8 cellular contexts compared by ENCODE assay signal in the genomic region with DNA sequence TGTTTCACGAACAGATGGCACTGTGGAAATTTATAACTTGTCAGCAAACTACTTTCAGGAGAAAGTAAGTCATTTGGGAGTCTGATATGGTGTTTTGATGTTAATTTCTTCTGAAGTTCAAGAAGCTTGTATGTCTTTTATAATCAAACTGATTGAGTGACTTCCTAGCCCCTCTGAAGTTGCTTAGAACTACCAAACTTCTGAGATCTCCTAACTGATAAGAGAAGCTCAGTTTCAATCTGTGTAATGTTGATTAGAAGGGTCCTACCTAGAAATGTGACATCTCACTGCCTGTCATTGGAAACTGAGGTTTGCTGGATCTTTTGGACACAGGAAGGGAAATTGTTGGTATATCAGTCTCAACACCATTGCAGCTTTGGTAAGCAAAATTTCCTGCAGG. TPM values are rescaled to one million over a fixed set of nuclear protein-coding genes. Genes with fewer than 3 reads are reported as not detected.
DNase-seq lines count a peak whose midpoint lies in the region; ATAC-seq and TF ChIP-seq lines count a peak whose summit lies in the region.

No MANE protein-coding gene starts in this region.

- peak overlapping the region; percentile 87 for H3K9ac ChIP-seq in OCI-LY1 (ENCODE audit: low read length)

- BruUV-seq in Caco-2 (replicated peaks; lab: Mats Ljungman, UMichigan) = no TSS peak

- H3F3A ChIP-seq in OCI-LY1 (ENCODE audit: insufficient read depth, low read length) = no peaks in the 10 kb centered on the region

- peaks cover 14% of the 10 kb centered on the region; the same call in 1 of the 2 replicates for H3K4me1 ChIP-seq in Caco-2
- H3K4me1 ChIP-seq in OCI-LY1 (ENCODE audit: insufficient read depth, low read length, severe bottlenecking) = peaks cover 27% of the 10 kb centered on the region
- H3K4me1 ChIP-seq in neuron (ENCODE audit: insufficient read depth, low read length) = peaks cover 27% of the 10 kb centered on the region
- peaks cover 9 to 33% of the 10 kb centered on the region in 2 donors for H3K4me1 ChIP-seq in adrenal gland (replicated peaks in 1 of 2)

- H3K4me3 ChIP-seq in Caco-2 (ENCODE audit: low read depth, low read length) (peak overlapping the region; percentile 54), OCI-LY1 (ENCODE audit: low read depth, low read length, poor library complexity, severe bottlenecking) (peak overlapping the region; percentile 95), neuron (ENCODE audit: low read length) (peak overlapping the region; percentile 97), adrenal gland (peak overlapping the region in 1 of 4 donors; percentile 99)

- H4K20me1 ChIP-seq in OCI-LY1 (ENCODE audit: insufficient read depth, low read length) = no peaks in the 10 kb centered on the region

- no peak overlapping the region for H3K27ac Mint-ChIP-seq in Caco-2 (ENCODE audit: unreplicated experiment)
- peak overlapping the region in 1 of 2 donors; percentile 95 for H3K27ac Mint-ChIP-seq in effector memory CD8-positive, alpha-beta T cell

- CTCF ChIA-PET in Caco-2 (lab: Charles Lee) = interaction anchor here (0.6 to 1.0 kb wide), 4 partner anchors 21 to 324 kb away, joined by 3 to 8 read pairs (median 5); partner anchors contain the start of gene HAS3

- no peaks in the 10 kb centered on the region for H3K27me3 ChIP-seq in Caco-2 (replicated peaks; ENCODE audit: control insufficient read depth, insufficient read depth, low read length)
- no peaks in the 10 kb centered on the region for H3K27me3 ChIP-seq in OCI-LY1 (ENCODE audit: insufficient read depth, low read length)
- no peaks in the 10 kb centered on the region for H3K27me3 ChIP-seq in neuron (ENCODE audit: insufficient read depth, low read length)
- H3K27me3 ChIP-seq in adrenal gland = no peaks in the 10 kb centered on the region

- TF ChIP-seq CTCF in Caco-2 (IDR thresholded peaks at IDR 0.05; ENCODE audit: insufficient read depth in 1 of 2, low read depth in 1 of 2, low read length in 1 of 2, severe bottlenecking in 1 of 2, unreplicated experiment in 1 of 2) (no peak), OCI-LY1 (IDR thresholded peaks at IDR 0.05; ENCODE audit: low read length) (no peak), adrenal gland (IDR thresholded peaks at IDR 0.05) (no peak)

- H3K4me2 ChIP-seq in OCI-LY1 (ENCODE audit: low read length) = peak overlapping the region; percentile 87

- H2AFZ ChIP-seq in OCI-LY1 (ENCODE audit: low read length) (no peak overlapping the region), neuron (ENCODE audit: low read depth, low read length) (no peak overlapping the region)

- DNase-seq in Caco-2 = no peak
- no peak for DNase-seq in effector memory CD8-positive, alpha-beta T cell
- no peak for DNase-seq in NCI-H2107 (lab: John Stamatoyannopoulos, UW)
- DNase-seq in adrenal gland = no peak
- DNase-seq in cerebellar nuclear complex (lab: John Stamatoyannopoulos, UW) = no peak
- DNase-seq in globus pallidus (ENCODE audit: low spot score) = no peak

- no peaks in the 10 kb centered on the region for H3K9me3 Mint-ChIP-seq in Caco-2 (ENCODE audit: unreplicated experiment)
- no peaks in the 10 kb centered on the region for H3K9me3 Mint-ChIP-seq in effector memory CD8-positive, alpha-beta T cell

- H3K79me2 ChIP-seq in OCI-LY1 (ENCODE audit: insufficient read depth, low read length) = peaks cover 63% of the 10 kb centered on the region

- H3K36me3 ChIP-seq in Caco-2 (ENCODE audit: control insufficient read depth, insufficient read depth, low read length) (peaks cover 1% of the 10 kb centered on the region), OCI-LY1 (ENCODE audit: insufficient read depth, low read length) (peaks cover 46% of the 10 kb centered on the region), neuron (ENCODE audit: insufficient read depth, low read length) (peaks cover 45% of the 10 kb centered on the region), adrenal gland (replicated peaks in 1 of 2) (peaks cover 0 to 20% of the 10 kb centered on the region in 2 donors)

- peaks cover 5% of the 10 kb centered on the region for H3K4me1 Mint-ChIP-seq in Caco-2 (ENCODE audit: low read depth, unreplicated experiment)
- H3K4me1 Mint-ChIP-seq in effector memory CD8-positive, alpha-beta T cell (ENCODE audit: low read depth in 2 of 2) = peaks cover 34 to 46% of the 10 kb centered on the region in 2 donors

- no peaks in the 10 kb centered on the region for H3K27me3 Mint-ChIP-seq in Caco-2 (ENCODE audit: insufficient read depth, unreplicated experiment)
- H3K27me3 Mint-ChIP-seq in effector memory CD8-positive, alpha-beta T cell = no peaks in the 10 kb centered on the region

- ATAC-seq in effector memory CD8-positive, alpha-beta T cell (replicated peaks) = no peak

- H3K36me3 Mint-ChIP-seq in Caco-2 (ENCODE audit: insufficient read depth, unreplicated experiment) = peaks cover 72% of the 10 kb centered on the region
- H3K36me3 Mint-ChIP-seq in effector memory CD8-positive, alpha-beta T cell (ENCODE audit: insufficient read depth) = peaks cover 46% of the 10 kb centered on the region

- 34 to 43% (median 38%) methylated on average over 1 of the region's 1 CpG for WGBS in adrenal gland, 4 donors

- peak overlapping the region; percentile 96 for H3K4me3 Mint-ChIP-seq in Caco-2 (ENCODE audit: unreplicated experiment)
- peak overlapping the region; percentile 91 to 95 for H3K4me3 Mint-ChIP-seq in effector memory CD8-positive, alpha-beta T cell

- H3K9me3 ChIP-seq in Caco-2 = no peaks in the 10 kb centered on the region
- no peaks in the 10 kb centered on the region for H3K9me3 ChIP-seq in OCI-LY1 (ENCODE audit: low read length)
- H3K9me3 ChIP-seq in neuron (ENCODE audit: low read length) = no peaks in the 10 kb centered on the region
- no peaks in the 10 kb centered on the region for H3K9me3 ChIP-seq in adrenal gland (replicated peaks in 1 of 3)

- no peak for TF ChIP-seq POLR2A in adrenal gland (IDR thresholded peaks at IDR 0.05)

- POLR2A ChIA-PET in Caco-2 (lab: Charles Lee) = interaction anchor here (0.5 to 0.8 kb wide), 18 partner anchors 14 to 407 kb away, joined by 3 to 7 read pairs (median 3); partner anchors contain the start of gene CDH1

- H3K9me2 ChIP-seq in OCI-LY1 (ENCODE audit: low read depth, low read length) = no peaks in the 10 kb centered on the region

- H3K27ac ChIP-seq in OCI-LY1 (ENCODE audit: low read depth, low read length, poor library complexity, severe bottlenecking) (no peak overlapping the region), adrenal gland (no peak overlapping the region)

- intact Hi-C loops in Caco-2 (cut with micrococcal nuclease; ENCODE audit: unreplicated experiment) (no loop called here), adrenal gland (cut with DNase I) (no loop called here)

RNA-seq across cellular contexts. Expression of gene UTP4, which starts 1.1 kb away (rescaled TPM):
- total RNA-seq in Caco-2 (2022) (124 and 126 TPM in 2 replicates), adrenal gland (10 to 100 TPM in 7 of 8 donors, 1 to 10 TPM in 1; 8.8 to 51.2 (median 27.8) TPM)
- 10 to 100 TPM; 16.2 to 50.8 (median 24.9) TPM for polyA plus RNA-seq in adrenal gland

RNA-seq across cellular contexts. Expression of gene CHTF8, which starts 1.2 kb away (rescaled TPM):
- total RNA-seq in Caco-2 (2022) (119 and 124 TPM in 2 replicates), adrenal gland (100 to 1,000 TPM in 3 of 8 donors, 10 to 100 TPM in 5; 60.2 to 207 (median 86.7) TPM)
- 100 to 1,000 TPM in 1 of 3 donors, 10 to 100 TPM in 2; 34.0 to 103 (median 37.7) TPM for polyA plus RNA-seq in adrenal gland

RNA-seq across cellular contexts. Expression of gene HAS3, which starts 28.1 kb away (rescaled TPM):
- total RNA-seq in Caco-2 (2022) (8.3 TPM in 2 replicates), adrenal gland (1 to 10 TPM in 1 of 8 donors, under 1 TPM in 7; 0.06 to 1.1 (median 0.43) TPM)
- 1 to 10 TPM in 1 of 3 donors, under 1 TPM in 2; 0.27 to 1.2 (median 0.91) TPM for polyA plus RNA-seq in adrenal gland

RNA-seq across cellular contexts. Expression of gene SNTB2, which starts 53.4 kb away (rescaled TPM):
- total RNA-seq in Caco-2 (2022) (50.6 and 51.8 TPM in 2 replicates), adrenal gland (10 to 100 TPM; 24.2 to 52.7 (median 45.1) TPM)
- 1 to 10 TPM; 3.6 to 8.8 (median 8.4) TPM for polyA plus RNA-seq in adrenal gland
